In genomic region chr2:120222186-120223033, GRCh38 we compare ENCODE assay signal across 8 cellular contexts. TPM values are rescaled to one million over a fixed set of nuclear protein-coding genes. Genes with fewer than 3 reads are reported as not detected.
A peak's percentile ranks its signal among the peaks of the same experiment; 100 is the strongest.
DNase-seq lines count a peak whose midpoint lies in the region; ATAC-seq and TF ChIP-seq lines count a peak whose summit lies in the region.

No MANE protein-coding gene starts in this region.

- no peaks in the 10 kb centered on the region for H3K27me3 Mint-ChIP-seq in natural killer cell treated with Interleukin-12 subunit alpha and Interleukin-12 subunit beta and Interleukin-15 and Interleukin-18, amount 100 ng/mL, for 72 hours

- no peaks in the 10 kb centered on the region for H3F3A ChIP-seq in Loucy (ENCODE audit: low read depth)

- H3K4me3 Mint-ChIP-seq in natural killer cell treated with Interleukin-12 subunit alpha and Interleukin-12 subunit beta and Interleukin-15 and Interleukin-18, amount 100 ng/mL, for 72 hours = peak overlapping the region; percentile 85

- H3K4me1 ChIP-seq in Loucy (ENCODE audit: insufficient read depth, low read length, poor library complexity, severe bottlenecking) = peaks cover 39% of the 10 kb centered on the region
- H3K4me1 ChIP-seq in ectodermal cell (ENCODE audit: control insufficient read depth, insufficient read depth, low read length) = peaks cover 4% of the 10 kb centered on the region
- H3K4me1 ChIP-seq in SJCRH30 = no peaks in the 10 kb centered on the region

- H3K4me1 Mint-ChIP-seq in natural killer cell treated with Interleukin-12 subunit alpha and Interleukin-12 subunit beta and Interleukin-15 and Interleukin-18, amount 100 ng/mL, for 72 hours (ENCODE audit: low read depth in 2 of 2) = peaks cover 38 to 57% of the 10 kb centered on the region in 2 donors

- H3K4me3 ChIP-seq in AG10803 (ENCODE audit: low read length) = peak overlapping the region; percentile 66
- peak overlapping the region; percentile 92 for H3K4me3 ChIP-seq in Loucy (ENCODE audit: low read length, poor library complexity, severe bottlenecking)
- peak overlapping the region; percentile 71 for H3K4me3 ChIP-seq in ectodermal cell (ENCODE audit: insufficient read depth, low read depth, low read length)
- no peak overlapping the region for H3K4me3 ChIP-seq in SJCRH30

- peak overlapping the region; percentile 85 for H3K4me2 ChIP-seq in Loucy (ENCODE audit: low read depth, low read length, poor library complexity, severe bottlenecking)

- H3K9me3 ChIP-seq in Loucy (ENCODE audit: insufficient read depth, low read depth, low read length) (no peaks in the 10 kb centered on the region), ectodermal cell (ENCODE audit: control insufficient read depth, low read length) (peaks cover 2% of the 10 kb centered on the region), SJCRH30 (replicated peaks) (no peaks in the 10 kb centered on the region)

- H3K9me2 ChIP-seq in Loucy (replicated peaks; ENCODE audit: low read depth, low read length) = no peaks in the 10 kb centered on the region

- WGBS in ectodermal cell, 2 experiments = 83 to 84% methylated on average over 49 of the region's 49 CpGs

- peaks cover 11% of the 10 kb centered on the region for H3K36me3 Mint-ChIP-seq in natural killer cell treated with Interleukin-12 subunit alpha and Interleukin-12 subunit beta and Interleukin-15 and Interleukin-18, amount 100 ng/mL, for 72 hours

- H3K27me3 ChIP-seq in Loucy (ENCODE audit: insufficient read depth, low read length, poor library complexity, severe bottlenecking) = no peaks in the 10 kb centered on the region
- peaks cover 25% of the 10 kb centered on the region for H3K27me3 ChIP-seq in ectodermal cell (ENCODE audit: control insufficient read depth, insufficient read depth, low read length, poor library complexity, severe bottlenecking)
- peaks cover 5% of the 10 kb centered on the region for H3K27me3 ChIP-seq in SJCRH30

- peaks cover 27% of the 10 kb centered on the region for H3K79me2 ChIP-seq in Loucy (ENCODE audit: insufficient read depth, low read length)

- H3K9ac ChIP-seq in Loucy (ENCODE audit: low read depth, low read length, poor library complexity, severe bottlenecking) = peak overlapping the region; percentile 74

- no peaks in the 10 kb centered on the region for H3K9me3 Mint-ChIP-seq in natural killer cell treated with Interleukin-12 subunit alpha and Interleukin-12 subunit beta and Interleukin-15 and Interleukin-18, amount 100 ng/mL, for 72 hours

- H3K36me3 ChIP-seq in Loucy (ENCODE audit: insufficient read depth, low read length) = no peaks in the 10 kb centered on the region
- H3K36me3 ChIP-seq in ectodermal cell (ENCODE audit: control insufficient read depth, insufficient read depth, low read length) = no peaks in the 10 kb centered on the region
- H3K36me3 ChIP-seq in SJCRH30 = no peaks in the 10 kb centered on the region

- peak overlapping the region; percentile 84 to 88 for H3K27ac Mint-ChIP-seq in natural killer cell treated with Interleukin-12 subunit alpha and Interleukin-12 subunit beta and Interleukin-15 and Interleukin-18, amount 100 ng/mL, for 72 hours

- H2AFZ ChIP-seq in Loucy (ENCODE audit: low read length) = peak overlapping the region; percentile 96; the same call in 1 of the 2 replicates

- TF ChIP-seq CTCF in AG10803 (conservative IDR thresholded peaks at IDR 0.05; ENCODE audit: low read length) = no peak
- no peak for TF ChIP-seq CTCF in Loucy (conservative IDR thresholded peaks at IDR 0.05; ENCODE audit: low read length)
- no peak for TF ChIP-seq CTCF in GM10266 (IDR thresholded peaks at IDR 0.05; ENCODE audit: control insufficient read depth, insufficient read depth, low read depth, missing control alignments)

- no peak for DNase-seq in AG10803 (ENCODE audit: low read depth)
- no peak for DNase-seq in natural killer cell treated with Interleukin-12 subunit alpha and Interleukin-12 subunit beta and Interleukin-15 and Interleukin-18, amount 100 ng/mL, for 72 hours (ENCODE audit: low spot score)
- no peak for DNase-seq in GM10266 (ENCODE audit: extremely low spot score)
- DNase-seq in SJCRH30 = no peak

- ATAC-seq in natural killer cell treated with Interleukin-12 subunit alpha and Interleukin-12 subunit beta and Interleukin-15 and Interleukin-18, amount 100 ng/mL, for 72 hours = no peak
- ATAC-seq in HG03045 (IDR thresholded peaks at IDR 0.05; ENCODE audit: unreplicated experiment) (no peak), HG03095 (IDR thresholded peaks at IDR 0.05; ENCODE audit: unreplicated experiment) (no peak)

- peaks cover 11% of the 10 kb centered on the region for H4K20me1 ChIP-seq in Loucy (ENCODE audit: insufficient read depth, low read length, poor library complexity, severe bottlenecking)

- H3K27ac ChIP-seq in ectodermal cell (ENCODE audit: insufficient read depth, low read depth, low read length, poor library complexity, severe bottlenecking) (no peak overlapping the region), SJCRH30 (no peak overlapping the region)

RNA-seq across cellular contexts. Expression of gene TMEM185B, which starts 0.8 kb away (rescaled TPM):
- polyA plus RNA-seq in ectodermal cell (2013, experiment 1 of 4) = 19.2 TPM
- polyA plus RNA-seq in ectodermal cell (2013, experiment 2 of 4) = 22.9 TPM
- 18.5 TPM for polyA plus RNA-seq in ectodermal cell (2013, experiment 3 of 4)
- polyA plus RNA-seq in ectodermal cell (2013, experiment 4 of 4) = 22.3 TPM
- 10 to 100 TPM; 27.9 to 33.0 TPM for total RNA-seq in natural killer cell treated with Interleukin-12 subunit alpha and Interleukin-12 subunit beta and Interleukin-15 and Interleukin-18, amount 100 ng/mL, for 72 hours
- total RNA-seq in SJCRH30 (2014; rRNA removed; shearing (Covaris generic)) = 1.5 and 1.6 TPM in 2 replicates

RNA-seq across cellular contexts. Expression of gene RALB, which starts 30.2 kb away (rescaled TPM):
- polyA plus RNA-seq in ectodermal cell (2013, experiment 1 of 4) = 49.7 TPM
- 51.5 TPM for polyA plus RNA-seq in ectodermal cell (2013, experiment 2 of 4)
- 37.4 TPM for polyA plus RNA-seq in ectodermal cell (2013, experiment 3 of 4)
- 45.7 TPM for polyA plus RNA-seq in ectodermal cell (2013, experiment 4 of 4)
- total RNA-seq in natural killer cell treated with Interleukin-12 subunit alpha and Interleukin-12 subunit beta and Interleukin-15 and Interleukin-18, amount 100 ng/mL, for 72 hours = 10 to 100 TPM; 40.1 to 43.2 TPM
- total RNA-seq in SJCRH30 (2014; rRNA removed; shearing (Covaris generic)) = 33.3 and 35.8 TPM in 2 replicates

Comparison
In these comparisons a context has a peak if more than half of its experiments do, and no peak if none do; other contexts are left out.
1. RNA of gene TMEM185B, which starts 0.8 kb away (total RNA-seq): 27.9 to 33.0 TPM in natural killer cell treated with Interleukin-12 subunit alpha and Interleukin-12 subunit beta and Interleukin-15 and Interleukin-18, amount 100 ng/mL, for 72 hours; 1.5 to 1.6 TPM in SJCRH30; every median in the first group is over 10 times any median in the second.